26 cellular contexts compared by ENCODE assay signal in the genomic region with DNA sequence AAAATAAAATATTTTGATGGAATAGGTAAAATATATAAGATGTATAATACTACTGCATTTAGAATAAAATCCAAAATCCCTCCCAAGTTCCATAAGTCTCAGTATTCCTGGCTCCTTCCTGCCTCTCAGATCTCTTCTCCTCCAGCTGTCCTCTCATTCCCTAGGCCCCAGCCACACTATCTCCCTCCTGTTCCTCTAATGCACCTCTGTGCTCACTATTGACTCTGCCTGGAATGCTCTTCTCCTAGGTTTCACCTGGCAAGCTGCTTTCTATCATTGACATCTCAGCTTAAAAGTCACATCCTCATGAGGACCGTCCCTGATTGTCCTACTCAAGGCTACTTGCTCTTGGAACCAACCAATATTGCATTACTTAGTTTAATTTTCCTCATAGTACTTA.
"Had no signal": no experiment of that assay in that cellular context is flagged by ENCODE, and none has a peak within 500 bp of the region (broad histone marks: within the 10 kb centered on the region; RNA-seq: fewer than 3 reads in every experiment).

No MANE protein-coding gene starts in this region.

- H3K9me3 ChIP-seq: gastroesophageal sphincter, right atrium auricular region, stomach, thyroid gland, upper lobe of left lung, vagina had no signal

- H3K27ac ChIP-seq: gastroesophageal sphincter, hepatocyte, neural progenitor cell, parathyroid adenoma, right atrium auricular region, stomach, thyroid gland, upper lobe of left lung, vagina had no signal

- H3K4me1 Mint-ChIP-seq: neural progenitor cell had no signal

- H3K4me1 ChIP-seq: gastroesophageal sphincter, neural progenitor cell, right atrium auricular region, stomach, thyroid gland, upper lobe of left lung had no signal

- H3K27me3 ChIP-seq: gastroesophageal sphincter, hepatocyte, neural progenitor cell, right atrium auricular region, stomach, thyroid gland, upper lobe of left lung, vagina had no signal

- H3K4me3 ChIP-seq: gastroesophageal sphincter, hepatocyte, neural progenitor cell, right atrium auricular region, stomach, thyroid gland, upper lobe of left lung, vagina had no signal

- H3K36me3 ChIP-seq: gastroesophageal sphincter, neural progenitor cell, right atrium auricular region, stomach, thyroid gland, upper lobe of left lung, vagina had no signal

- H3K27me3 Mint-ChIP-seq: activated CD4-positive, alpha-beta T cell treated with anti-CD3 and anti-CD28 coated beads for 36 hours; naive thymus-derived CD8-positive, alpha-beta T cell; stimulated activated naive B cell treated with anti-CD40 and anti-IgM and Interleukin-4, amounts not matched to agents 10 μg/mL and 1 μg/mL and 100 μg/mL, for 72 hours had no signal

- H3K27ac Mint-ChIP-seq: activated CD4-positive, alpha-beta T cell treated with anti-CD3 and anti-CD28 coated beads for 36 hours; naive thymus-derived CD8-positive, alpha-beta T cell; neural progenitor cell; stimulated activated naive B cell treated with anti-CD40 and anti-IgM and Interleukin-4, amounts not matched to agents 10 μg/mL and 1 μg/mL and 100 μg/mL, for 72 hours; T-helper 2 cell treated with Interferon-gamma antibody and Interleukin-4, amounts not matched to agents 5 μg/mL and 100 μg/mL, for 36 hours had no signal

- H3K36me3 Mint-ChIP-seq: stimulated activated naive B cell treated with anti-CD40 and anti-IgM and Interleukin-4, amounts not matched to agents 10 μg/mL and 1 μg/mL and 100 μg/mL, for 72 hours had no signal

- H3K4me3 Mint-ChIP-seq: activated CD4-positive, alpha-beta T cell treated with anti-CD3 and anti-CD28 coated beads for 36 hours; naive thymus-derived CD8-positive, alpha-beta T cell; neural progenitor cell; stimulated activated naive B cell treated with anti-CD40 and anti-IgM and Interleukin-4, amounts not matched to agents 10 μg/mL and 1 μg/mL and 100 μg/mL, for 72 hours; T-helper 2 cell treated with Interferon-gamma antibody and Interleukin-4, amounts not matched to agents 5 μg/mL and 100 μg/mL, for 36 hours had no signal

- H3K9me3 Mint-ChIP-seq: T-helper 2 cell treated with Interferon-gamma antibody and Interleukin-4, amounts not matched to agents 5 μg/mL and 100 μg/mL, for 36 hours had no signal

- DNase-seq: activated CD4-positive, alpha-beta T cell treated with anti-CD3 and anti-CD28 coated beads for 36 hours; activated CD4-positive, alpha-beta T cell treated with anti-CD3 and anti-CD28 coated beads, Interleukin-2, amount 50 U/mL, for 48 hours; activated CD4-positive, CD25-positive, alpha-beta regulatory T cell; activated CD8-positive, alpha-beta memory T cell treated with anti-CD3 and anti-CD28 coated beads for 24 hours; activated gamma-delta T cell; activated naive CD4-positive, alpha-beta T cell treated with anti-CD3 and anti-CD28 coated beads, Interleukin-2, amount 50 U/mL, for 16 hours; amniotic stem cell; caudate nucleus; cortex of kidney; left colon; mammary epithelial cell; naive thymus-derived CD8-positive, alpha-beta T cell; occipital lobe; stimulated activated CD4-positive, alpha-beta T cell treated with anti-CD3 and anti-CD28 coated beads, Interleukin-15, amount 100 ng/mL, for 24 hours; stimulated activated CD4-positive, alpha-beta T cell treated with anti-CD3 and anti-CD28 coated beads, Interleukin-2, amount 100 ng/mL, for 24 hours; stimulated activated naive B cell treated with anti-CD40 and anti-IgM and Interleukin-4, amounts not matched to agents 10 μg/mL and 1 μg/mL and 100 μg/mL, for 72 hours; stomach; thyroid gland; upper lobe of left lung had no signal
